Comparison of ENCODE assay signal across 8 cellular contexts in the genomic region with DNA sequence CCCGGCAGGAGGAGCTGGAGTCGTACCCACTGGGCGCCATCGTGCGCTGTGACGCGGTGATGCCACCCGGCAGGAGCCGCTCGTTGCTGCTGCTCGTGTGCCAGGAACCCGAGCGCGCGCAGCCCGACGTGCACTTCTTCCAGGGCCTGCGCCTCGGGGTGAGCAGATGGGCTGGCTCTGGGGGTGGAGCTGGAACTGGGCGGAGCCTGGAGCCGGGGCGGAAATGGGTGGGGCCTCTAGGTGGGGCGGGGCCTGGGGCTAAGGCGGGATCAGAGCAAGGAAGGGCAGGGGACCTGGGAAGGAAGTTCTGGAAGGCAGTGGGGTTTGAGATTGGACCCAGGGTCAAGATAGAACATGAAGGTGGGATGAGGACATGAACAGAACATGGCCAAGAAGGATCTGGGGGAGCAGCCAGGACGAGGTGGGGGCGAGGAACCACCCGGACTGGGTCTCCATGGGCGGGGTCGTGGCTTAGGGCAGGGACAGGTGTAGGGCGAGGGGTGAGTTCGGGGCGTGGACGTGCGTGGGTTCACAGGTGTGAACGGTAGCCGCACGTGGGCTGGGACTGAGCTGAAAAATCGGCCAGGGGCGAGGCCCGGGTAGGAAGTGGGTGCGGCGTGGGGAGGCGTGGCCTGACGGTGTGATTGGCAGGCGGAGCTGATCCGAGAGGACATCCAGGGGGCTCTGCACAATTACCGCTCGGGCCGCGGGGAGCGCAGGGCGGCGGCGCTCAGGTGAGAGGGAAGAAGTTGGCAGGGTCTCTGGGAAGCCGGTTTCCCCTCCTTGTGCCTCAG. TPM values are rescaled to one million over a fixed set of nuclear protein-coding genes. Genes with fewer than 3 reads are reported as not detected.
A peak's percentile ranks its signal among the peaks of the same experiment; 100 is the strongest.
DNase-seq lines count a peak whose midpoint lies in the region; ATAC-seq and TF ChIP-seq lines count a peak whose summit lies in the region.

No MANE protein-coding gene starts in this region.

- peak overlapping the region; percentile 61 to 80 (median 67) for H3K4me3 ChIP-seq in BLaER1 treated with 17β-estradiol and CSF1 and Interleukin-3, amounts not matched to agents 10 nM and 100 nM
- H3K4me3 ChIP-seq in esophagus squamous epithelium = peak overlapping the region; percentile 41 to 75 (median 52)
- peak overlapping the region in 3 of 4 donors; percentile 58 to 65 (median 63) for H3K4me3 ChIP-seq in upper lobe of left lung

- H3K27ac Mint-ChIP-seq in nephron = peak overlapping the region in 1 of 3 experiments; percentile 40

- H3K27me3 ChIP-seq in BLaER1 treated with 17β-estradiol and CSF1 and Interleukin-3, amounts not matched to agents 10 nM and 100 nM = peaks cover 20 to 37% (median 34%) of the 10 kb centered on the region in 11 experiments
- peaks cover 0 to 87% (median 23%) of the 10 kb centered on the region in 4 donors for H3K27me3 ChIP-seq in esophagus squamous epithelium
- peaks cover 0 to 44% (median 15%) of the 10 kb centered on the region in 4 donors for H3K27me3 ChIP-seq in upper lobe of left lung

- H3K9ac ChIP-seq in BLaER1 treated with 17β-estradiol and CSF1 and Interleukin-3, amounts not matched to agents 10 nM and 100 nM = peak overlapping the region; percentile 59 to 79 (median 74); a peak in 21 of 22 replicates

- peak overlapping the region in 10 of 11 experiments; percentile 50 to 88 (median 80); a peak in 20 of 22 replicates for H3K27ac ChIP-seq in BLaER1 treated with 17β-estradiol and CSF1 and Interleukin-3, amounts not matched to agents 10 nM and 100 nM
- H3K27ac ChIP-seq in esophagus squamous epithelium (peak overlapping the region; percentile 41 to 83 (median 72)), upper lobe of left lung (peak overlapping the region; percentile 36 to 64 (median 62))

- TF ChIP-seq CTCF in esophagus squamous epithelium (IDR thresholded peaks at IDR 0.05) (no peak), nephron (IDR thresholded peaks at IDR 0.05; ENCODE audit: unreplicated experiment in 3 of 3) (no peak), upper lobe of left lung (IDR thresholded peaks at IDR 0.05) (no peak)

- no peaks in the 10 kb centered on the region for H3K36me3 ChIP-seq in BLaER1 treated with 17β-estradiol and CSF1 and Interleukin-3, amounts not matched to agents 10 nM and 100 nM
- H3K36me3 ChIP-seq in esophagus squamous epithelium (no peaks in the 10 kb centered on the region), upper lobe of left lung (no peaks in the 10 kb centered on the region)

- peak; percentile 77 for DNase-seq in NCI-H82 treated with DMSO at 0.1 percent for 48 hours (lab: John Stamatoyannopoulos, UW; ENCODE audit: unreplicated experiment)
- DNase-seq in activated T-cell treated with anti-CD3 and anti-CD28 coated beads for 1 hour (ENCODE audit: low read depth) = peak; percentile 29
- DNase-seq in esophagus squamous epithelium (lab: John Stamatoyannopoulos, UW) = no peak
- DNase-seq in upper lobe of left lung = peak; percentile 77 to 94

- H3K4me2 ChIP-seq in BLaER1 treated with 17β-estradiol and CSF1 and Interleukin-3, amounts not matched to agents 10 nM and 100 nM = peak overlapping the region; percentile 92 to 100 (median 96)

- H3K36me3 Mint-ChIP-seq in nephron (ENCODE audit: low read depth) = peaks cover 3% of the 10 kb centered on the region

- H3K4me1 ChIP-seq in BLaER1 treated with 17β-estradiol and CSF1 and Interleukin-3, amounts not matched to agents 10 nM and 100 nM = peaks cover 10 to 38% (median 29%) of the 10 kb centered on the region in 10 experiments
- H3K4me1 ChIP-seq in esophagus squamous epithelium = peaks cover 25 to 43% (median 26%) of the 10 kb centered on the region in 3 donors
- peaks cover 27 to 40% (median 32%) of the 10 kb centered on the region in 4 donors for H3K4me1 ChIP-seq in upper lobe of left lung

- peaks cover 0 to 22% (median 10%) of the 10 kb centered on the region in 11 experiments; a peak in 12 of 22 replicates for H4K20me1 ChIP-seq in BLaER1 treated with 17β-estradiol and CSF1 and Interleukin-3, amounts not matched to agents 10 nM and 100 nM

- peak overlapping the region; percentile 75 to 77 (median 76) for H3K4me3 Mint-ChIP-seq in nephron

- peaks cover 6% of the 10 kb centered on the region for H3K4me1 Mint-ChIP-seq in nephron

- TF ChIP-seq POLR2A in esophagus squamous epithelium (IDR thresholded peaks at IDR 0.05) = peak in 1 of 4 donors; percentile 23
- peak in 1 of 4 donors; percentile 34 for TF ChIP-seq POLR2A in upper lobe of left lung (IDR thresholded peaks at IDR 0.05)

- peak; percentile 57 for ATAC-seq in HG02885 (IDR thresholded peaks at IDR 0.05; ENCODE audit: poor library complexity, unreplicated experiment)
- peak; percentile 80 to 88 for ATAC-seq in upper lobe of left lung (ENCODE audit: low FRiP score in 2 of 2)
- ATAC-seq in HG02938 (IDR thresholded peaks at IDR 0.05; ENCODE audit: unreplicated experiment) = no peak

- H3K9me3 ChIP-seq in BLaER1 treated with 17β-estradiol and CSF1 and Interleukin-3, amounts not matched to agents 10 nM and 100 nM (replicated peaks in 1 of 11) = peaks cover 0 to 11% (median 0%) of the 10 kb centered on the region in 11 experiments; a peak in 11 of 22 replicates
- H3K9me3 ChIP-seq in esophagus squamous epithelium (no peaks in the 10 kb centered on the region), upper lobe of left lung (no peaks in the 10 kb centered on the region)

- intact Hi-C loops in esophagus squamous epithelium (cut with DNase I) = no loop called here

- H3K27me3 Mint-ChIP-seq in nephron (ENCODE audit: low read depth) = peaks cover 92% of the 10 kb centered on the region

- no peak for TF ChIP-seq EP300 in upper lobe of left lung (IDR thresholded peaks at IDR 0.05)

- WGBS in esophagus squamous epithelium, 2 donors = 2 to 4% methylated on average over 32 to 33 of the region's 55 CpGs
- 9 to 11% methylated on average over 26 to 39 of the region's 55 CpGs for WGBS in upper lobe of left lung, 2 donors

- peaks cover 3% of the 10 kb centered on the region for H3K9me3 Mint-ChIP-seq in nephron

RNA-seq across cellular contexts. Expression of gene EPS8L1, which starts 4.6 kb away (rescaled TPM):
- 100 to 1,000 TPM; 151 to 341 (median 286) TPM for total RNA-seq in esophagus squamous epithelium
- 10 to 100 TPM; 30.2 to 55.7 (median 43.3) TPM for total RNA-seq in upper lobe of left lung

RNA-seq across cellular contexts. Expression of gene RDH13, which starts 17.4 kb away (rescaled TPM):
- total RNA-seq in esophagus squamous epithelium (10 to 100 TPM; 32.2 to 68.0 (median 41.4) TPM), upper lobe of left lung (10 to 100 TPM; 24.0 to 72.3 (median 28.1) TPM)

RNA-seq across cellular contexts. Expression of gene PPP1R12C, which starts 37.1 kb away (rescaled TPM):
- total RNA-seq in esophagus squamous epithelium (10 to 100 TPM; 35.1 to 89.1 (median 43.7) TPM), upper lobe of left lung (100 to 1,000 TPM in 5 of 6 donors, 10 to 100 TPM in 1; 99.6 to 369 (median 158) TPM)

RNA-seq across cellular contexts. Expression of gene GP6, which starts 42.3 kb away (rescaled TPM):
- total RNA-seq in esophagus squamous epithelium (not detected), upper lobe of left lung (1 to 10 TPM in 2 of 6 donors, under 1 TPM in 3, not detected in 1; 0.26 to 6.3 (median 0.98) TPM)
